In the genomic region with DNA sequence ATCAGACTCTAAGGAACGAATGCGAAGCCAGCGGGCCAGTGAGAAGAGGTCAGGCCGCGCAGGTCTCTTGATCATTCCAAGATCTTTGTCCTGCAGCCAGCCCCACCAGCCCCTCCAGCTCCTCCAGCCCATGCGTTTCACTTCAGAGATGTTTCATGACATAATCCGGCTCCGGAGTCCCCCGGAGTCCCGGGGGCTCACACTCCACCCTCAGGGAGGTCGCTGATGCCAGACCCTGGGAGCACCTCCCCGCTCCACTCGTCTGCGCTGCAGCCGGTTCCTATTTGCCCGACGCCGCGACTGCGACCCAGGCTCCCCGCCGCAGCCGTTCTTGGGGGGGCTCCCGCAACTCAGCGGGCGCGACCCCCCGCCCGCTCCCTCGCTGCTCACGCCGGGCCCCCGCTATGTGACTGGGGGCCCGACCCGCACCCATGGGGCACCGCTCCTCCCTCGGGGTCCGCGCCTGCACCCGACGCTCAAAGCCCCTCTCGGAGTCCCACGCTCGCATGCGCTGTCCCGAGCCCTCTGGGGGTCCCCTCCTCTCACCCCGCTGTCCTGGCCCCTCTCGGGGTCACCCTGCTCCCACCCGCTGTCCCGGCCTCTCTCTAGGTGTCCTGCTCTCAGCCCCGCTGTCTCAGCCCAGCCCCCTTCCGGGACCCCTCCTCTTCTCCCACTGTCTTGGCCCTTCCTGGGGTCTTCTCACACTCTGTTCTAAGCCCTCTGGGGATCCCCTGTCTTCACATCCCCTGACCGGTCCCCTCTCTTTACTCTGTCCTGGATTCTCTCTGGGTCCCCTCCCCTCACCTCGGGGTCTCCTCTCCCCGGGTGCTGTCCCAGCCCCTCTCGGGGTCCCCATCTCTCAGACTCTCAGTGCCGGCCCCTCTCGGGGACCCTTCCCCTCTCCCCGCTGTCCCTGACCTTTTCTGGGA, we compare ENCODE assay signal across 8 cellular contexts. TPM values are rescaled to one million over a fixed set of nuclear protein-coding genes. Genes with fewer than 3 reads are reported as not detected.
DNase-seq lines count a peak whose midpoint lies in the region; ATAC-seq and TF ChIP-seq lines count a peak whose summit lies in the region.

No MANE protein-coding gene starts in this region.

- H3K36me3 ChIP-seq in CD4-positive, CD25-positive, alpha-beta regulatory T cell (ENCODE audit: control insufficient read depth, insufficient read depth, low read length): no peaks in the 10 kb centered on the region
- H3K36me3 ChIP-seq in left ventricle myocardium inferior: no peaks in the 10 kb centered on the region
- no peaks in the 10 kb centered on the region for H3K36me3 ChIP-seq in gastrocnemius medialis

- no peaks in the 10 kb centered on the region for H3K36me3 Mint-ChIP-seq in CD4-positive, CD25-positive, alpha-beta regulatory T cell
- peaks cover 1% of the 10 kb centered on the region for H3K36me3 Mint-ChIP-seq in activated naive CD4-positive, alpha-beta T cell treated with anti-CD3 and anti-CD28 coated beads, Interleukin-2, amount 10 ng/mL, durations not matched to agents 7 days and 5 days

- in situ Hi-C loops in gastrocnemius medialis (cut with MboI; ENCODE audit: low sequenced_read_pairs in 4 of 4): loop anchor here in 1 of 4 donors (5.0 kb wide), 1 partner anchor 194 kb away; no protein-coding TSS in a partner anchor

- H3K27ac ChIP-seq in CD4-positive, CD25-positive, alpha-beta regulatory T cell (ENCODE audit: insufficient read depth, low read length, poor library complexity, severe bottlenecking): no peak overlapping the region
- H3K27ac ChIP-seq in left ventricle myocardium inferior (replicated peaks) (peak overlapping the region; percentile 95), gastrocnemius medialis (peak overlapping the region; percentile 89 to 98 (median 90))

- H3K27me3 Mint-ChIP-seq in CD4-positive, CD25-positive, alpha-beta regulatory T cell: no peaks in the 10 kb centered on the region
- peaks cover 21% of the 10 kb centered on the region for H3K27me3 Mint-ChIP-seq in activated naive CD4-positive, alpha-beta T cell treated with anti-CD3 and anti-CD28 coated beads, Interleukin-2, amount 10 ng/mL, durations not matched to agents 7 days and 5 days

- ATAC-seq in CD4-positive, CD25-positive, alpha-beta regulatory T cell (ENCODE audit: low read depth in 2 of 2): no peak
- ATAC-seq in gastrocnemius medialis (no peak), GM19467 (IDR thresholded peaks at IDR 0.05; ENCODE audit: unreplicated experiment) (no peak), HG02798 (IDR thresholded peaks at IDR 0.05; ENCODE audit: poor library complexity, unreplicated experiment) (no peak), GM21825 (IDR thresholded peaks at IDR 0.05; ENCODE audit: unreplicated experiment) (no peak)

- peak overlapping the region; percentile 86 to 95 (median 94) for H3K4me3 Mint-ChIP-seq in CD4-positive, CD25-positive, alpha-beta regulatory T cell
- H3K4me3 Mint-ChIP-seq in activated naive CD4-positive, alpha-beta T cell treated with anti-CD3 and anti-CD28 coated beads, Interleukin-2, amount 10 ng/mL, durations not matched to agents 7 days and 5 days: peak overlapping the region; percentile 97

- peak overlapping the region; percentile 72 for H3K4me3 ChIP-seq in CD4-positive, CD25-positive, alpha-beta regulatory T cell (ENCODE audit: low read depth, low read length)
- peak overlapping the region; percentile 80 for H3K4me3 ChIP-seq in Jurkat, Clone E6-1 (ENCODE audit: low read length)
- peak overlapping the region; percentile 98 for H3K4me3 ChIP-seq in left ventricle myocardium inferior
- H3K4me3 ChIP-seq in gastrocnemius medialis: peak overlapping the region; percentile 67 to 99 (median 96)

- no peak for TF ChIP-seq POLR2A in gastrocnemius medialis (IDR thresholded peaks at IDR 0.05)

- TF ChIP-seq CTCF in left ventricle myocardium inferior (IDR thresholded peaks at IDR 0.05; ENCODE audit: borderline replicate concordance) (no peak), gastrocnemius medialis (IDR thresholded peaks at IDR 0.05 in 4 of 5, conservative IDR thresholded peaks at IDR 0.05 in 1 of 5) (no peak)

- H3K4me1 Mint-ChIP-seq in CD4-positive, CD25-positive, alpha-beta regulatory T cell: peaks cover 20 to 60% (median 42%) of the 10 kb centered on the region in 4 donors
- H3K4me1 Mint-ChIP-seq in activated naive CD4-positive, alpha-beta T cell treated with anti-CD3 and anti-CD28 coated beads, Interleukin-2, amount 10 ng/mL, durations not matched to agents 7 days and 5 days: peaks cover 51% of the 10 kb centered on the region

- H3K27me3 ChIP-seq in CD4-positive, CD25-positive, alpha-beta regulatory T cell (ENCODE audit: control insufficient read depth, insufficient read depth, low read length): no peaks in the 10 kb centered on the region
- no peaks in the 10 kb centered on the region for H3K27me3 ChIP-seq in left ventricle myocardium inferior (ENCODE audit: low read depth)
- no peaks in the 10 kb centered on the region for H3K27me3 ChIP-seq in gastrocnemius medialis

- no peaks in the 10 kb centered on the region for H3K9me3 ChIP-seq in CD4-positive, CD25-positive, alpha-beta regulatory T cell (ENCODE audit: control insufficient read depth in 2 of 2, low read length in 2 of 2)
- H3K9me3 ChIP-seq in left ventricle myocardium inferior (replicated peaks): no peaks in the 10 kb centered on the region
- H3K9me3 ChIP-seq in gastrocnemius medialis: no peaks in the 10 kb centered on the region

- peak overlapping the region in 2 of 3 donors; percentile 95 to 96 for H3K27ac Mint-ChIP-seq in CD4-positive, CD25-positive, alpha-beta regulatory T cell
- H3K27ac Mint-ChIP-seq in activated naive CD4-positive, alpha-beta T cell treated with anti-CD3 and anti-CD28 coated beads, Interleukin-2, amount 10 ng/mL, durations not matched to agents 7 days and 5 days: peak overlapping the region; percentile 94

- peaks cover 31% of the 10 kb centered on the region for H3K4me1 ChIP-seq in CD4-positive, CD25-positive, alpha-beta regulatory T cell (ENCODE audit: control insufficient read depth, insufficient read depth, low read length, poor library complexity, severe bottlenecking)
- H3K4me1 ChIP-seq in left ventricle myocardium inferior (peaks cover 63% of the 10 kb centered on the region), gastrocnemius medialis (peaks cover 36 to 46% of the 10 kb centered on the region in 2 donors)

- CTCF ChIA-PET in activated naive CD4-positive, alpha-beta T cell treated with anti-CD3 and anti-CD28 coated beads, Interleukin-2, amount 10 ng/mL, durations not matched to agents 7 days and 5 days (lab: Charles Lee): interaction anchor here (1.5 kb wide), 1 partner anchor 190 kb away, joined by 3 read pairs; no protein-coding TSS in a partner anchor

- intact Hi-C loops in left ventricle myocardium inferior (cut with micrococcal nuclease) (loop anchor here (5.0 kb wide), 1 partner anchor 184 kb away; no protein-coding TSS in a partner anchor), gastrocnemius medialis (cut with DNase I; ENCODE audit: low total_unique reads) (loop anchor here (5.0 to 10.0 kb wide), 4 partner anchors 269 to 1833 kb away; a partner anchor contains a TSS)

- no peaks in the 10 kb centered on the region for H3K9me3 Mint-ChIP-seq in CD4-positive, CD25-positive, alpha-beta regulatory T cell
- no peaks in the 10 kb centered on the region for H3K9me3 Mint-ChIP-seq in activated naive CD4-positive, alpha-beta T cell treated with anti-CD3 and anti-CD28 coated beads, Interleukin-2, amount 10 ng/mL, durations not matched to agents 7 days and 5 days

- DNase-seq in CD4-positive, CD25-positive, alpha-beta regulatory T cell: peak in 1 of 3 donors; percentile 6
- DNase-seq in Jurkat, Clone E6-1 (ENCODE audit: low read depth, low spot score): no peak
- DNase-seq in activated naive CD4-positive, alpha-beta T cell treated with anti-CD3 and anti-CD28 coated beads, Interleukin-2, amount 10 ng/mL, durations not matched to agents 7 days and 5 days: peak; percentile 31
- DNase-seq in left ventricle myocardium inferior (peak; percentile 25), gastrocnemius medialis (no peak)

RNA-seq across cellular contexts. Expression of a gene that starts 1.1 kb away (rescaled TPM):
- 97.8 TPM for total RNA-seq in CD4-positive, CD25-positive, alpha-beta regulatory T cell
- polyA plus RNA-seq in CD4-positive, CD25-positive, alpha-beta regulatory T cell: 10 to 100 TPM; 60.2 to 74.8 (median 69.7) TPM
- 55.1 TPM for polyA plus RNA-seq in Jurkat, Clone E6-1 (2012; ENCODE audit: insufficient read depth, insufficient read length)
- total RNA-seq in left ventricle myocardium inferior (21.4 TPM), gastrocnemius medialis (10 to 100 TPM; 13.5 to 24.5 (median 15.1) TPM)

RNA-seq across cellular contexts. Expression of a gene that starts 4.7 kb away (rescaled TPM):
- 29.9 TPM for total RNA-seq in CD4-positive, CD25-positive, alpha-beta regulatory T cell
- polyA plus RNA-seq in CD4-positive, CD25-positive, alpha-beta regulatory T cell: 10 to 100 TPM; 13.0 to 14.5 (median 13.6) TPM
- 26.1 TPM for polyA plus RNA-seq in Jurkat, Clone E6-1 (2012; ENCODE audit: insufficient read depth, insufficient read length)
- total RNA-seq in left ventricle myocardium inferior: 20.4 TPM
- total RNA-seq in gastrocnemius medialis: 10 to 100 TPM; 17.0 to 33.2 (median 29.1) TPM

Comparison
In these comparisons a context has a peak if more than half of its experiments do, and no peak if none do; other contexts are left out.
1. DNase-seq: peak in activated naive CD4-positive, alpha-beta T cell treated with anti-CD3 and anti-CD28 coated beads, Interleukin-2, amount 10 ng/mL, durations not matched to agents 7 days and 5 days (single experiment) and left ventricle myocardium inferior (single experiment); none in Jurkat, Clone E6-1 (single experiment) and gastrocnemius medialis (0 of 2).
2. Peak in every context shown above with its lines, with median percentiles within 50 percentile points of each other: H3K4me3 ChIP-seq.